Comparison of ENCODE assay signal across 21 cellular contexts in genomic region chr15:38054488-38054887, GRCh38.
A peak's percentile ranks its signal among the peaks of the same experiment; 100 is the strongest.
DNase-seq lines count a peak whose midpoint lies in the region; ATAC-seq and TF ChIP-seq lines count a peak whose summit lies in the region.
"Had no signal": no experiment of that assay in that cellular context is flagged by ENCODE, and none has a peak within 500 bp of the region (broad histone marks: within the 10 kb centered on the region; RNA-seq: fewer than 3 reads in every experiment).

No MANE protein-coding gene starts in this region.

- H3K4me1 Mint-ChIP-seq in type B pancreatic cell (ENCODE audit: unreplicated experiment): peaks cover 31% of the 10 kb centered on the region

- in situ Hi-C loops in astrocyte of the spinal cord (cut with HindIII; ENCODE audit: low sequenced_read_pairs): no loop called here
- in situ Hi-C loops in GM13976 (cut with MboI; ENCODE audit: low sequenced_read_pairs, unreplicated experiment): no loop called here

- no peak overlapping the region for H3K4me3 Mint-ChIP-seq in type B pancreatic cell
- H3K4me3 Mint-ChIP-seq: activated naive CD8-positive, alpha-beta T cell; activated T-helper 17 cell treated with anti-CD3 and anti-CD28 coated beads, Interleukin-2, amount 50 U/mL, for 72 hours; CD4-positive, CD25-positive, alpha-beta regulatory T cell had no signal

- peaks cover 8% of the 10 kb centered on the region for H3K9me3 Mint-ChIP-seq in type B pancreatic cell
- H3K9me3 Mint-ChIP-seq: activated T-helper 17 cell treated with anti-CD3 and anti-CD28 coated beads, Interleukin-2, amount 50 U/mL, for 72 hours; CD4-positive, CD25-positive, alpha-beta regulatory T cell had no signal

- H3K36me3 Mint-ChIP-seq in type B pancreatic cell: no peaks in the 10 kb centered on the region
- H3K36me3 Mint-ChIP-seq: activated naive CD8-positive, alpha-beta T cell; CD4-positive, CD25-positive, alpha-beta regulatory T cell had no signal

- no peak for ATAC-seq in GM21515 (IDR thresholded peaks at IDR 0.05; ENCODE audit: unreplicated experiment)
- ATAC-seq: A549; activated T-helper 17 cell treated with anti-CD3 and anti-CD28 coated beads, Interleukin-2, amount 50 U/mL, for 72 hours; gastrocnemius medialis; GM12878 had no signal

- H3K27ac Mint-ChIP-seq in type B pancreatic cell: no peak overlapping the region
- H3K27ac Mint-ChIP-seq: activated naive CD8-positive, alpha-beta T cell; activated T-helper 17 cell treated with anti-CD3 and anti-CD28 coated beads, Interleukin-2, amount 50 U/mL, for 72 hours; CD4-positive, CD25-positive, alpha-beta regulatory T cell had no signal

- H3K4me3 ChIP-seq in astrocyte of the spinal cord (ENCODE audit: low read depth, low read length): no peak overlapping the region
- H3K4me3 ChIP-seq: A549, gastrocnemius medialis, GM12878 had no signal

- H3K27me3 Mint-ChIP-seq in type B pancreatic cell: no peaks in the 10 kb centered on the region
- H3K27me3 Mint-ChIP-seq: CD4-positive, CD25-positive, alpha-beta regulatory T cell had no signal

- DNase-seq in AG08395 (ENCODE audit: low spot score): peak; percentile 54
- peak; percentile 60 for DNase-seq in HT1080 (ENCODE audit: low read depth)
- peak; percentile 69 for DNase-seq in astrocyte of the spinal cord (ENCODE audit: low read depth, low spot score)
- DNase-seq in iris pigment epithelial cell (ENCODE audit: low read depth): peak; percentile 65
- DNase-seq in GM13976 (ENCODE audit: low spot score): no peak
- DNase-seq in type B pancreatic cell (ENCODE audit: extremely low spot score, unreplicated experiment): no peak
- DNase-seq in activated CD4-positive, alpha-beta T cell treated with anti-CD3 and anti-CD28 coated beads for 1 hour: no peak
- DNase-seq: activated CD4-positive, alpha-beta T cell treated with anti-CD3 and anti-CD28 coated beads for 4 hours; CD4-positive, CD25-positive, alpha-beta regulatory T cell; cortex of kidney; DMS 273 treated with DMSO at 0.1 percent for 48 hours; gastrocnemius medialis; NCI-H1105; NCI-H2081 treated with DMSO at 0.1 percent for 48 hours; NCI-H510A treated with DMSO at 0.1 percent for 48 hours; stimulated activated CD4-positive, alpha-beta T cell treated with anti-CD3 and anti-CD28 coated beads, Interleukin-15, amount 100 ng/mL, for 24 hours had no signal

- TF ChIP-seq CTCF in astrocyte of the spinal cord (IDR thresholded peaks at IDR 0.05; ENCODE audit: low read depth, low read length): no peak
- TF ChIP-seq CTCF in GM13976 (IDR thresholded peaks at IDR 0.05; ENCODE audit: borderline replicate concordance, control extremely low read depth, extremely low read depth, insufficient read depth, missing control alignments): no peak
- TF ChIP-seq CTCF in type B pancreatic cell (conservative IDR thresholded peaks at IDR 0.05): no peak

Comparison
In these comparisons a context has a peak if more than half of its experiments do, and no peak if none do; other contexts are left out.
1. DNase-seq: peak in AG08395 (single experiment), HT1080 (single experiment), astrocyte of the spinal cord (single experiment) and iris pigment epithelial cell (single experiment); none in GM13976 (single experiment), type B pancreatic cell (single experiment) and activated CD4-positive, alpha-beta T cell treated with anti-CD3 and anti-CD28 coated beads for 1 hour (single experiment).